ENCODE assay signal across 25 cellular contexts in the genomic region with DNA sequence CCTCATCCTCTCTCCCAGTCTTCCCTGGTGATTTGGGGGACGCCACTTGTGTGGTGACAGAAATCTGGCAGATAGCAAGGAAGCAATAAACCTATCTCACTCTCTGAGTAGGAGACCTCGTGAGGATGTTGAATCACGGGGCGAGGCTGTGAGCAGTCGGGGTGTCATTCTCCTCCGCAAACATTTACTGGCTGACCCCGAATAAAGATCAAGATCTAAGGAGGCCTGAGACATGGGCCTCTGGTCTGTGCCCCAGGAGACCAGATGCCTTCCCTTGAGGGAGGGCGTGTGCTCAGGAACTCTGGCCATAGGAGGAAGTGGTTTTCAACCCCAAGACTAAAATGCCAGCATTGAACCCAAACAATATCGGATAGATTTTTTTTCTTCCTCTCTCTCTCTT. TPM values are rescaled to one million over a fixed set of nuclear protein-coding genes. Genes with fewer than 3 reads are reported as not detected.
DNase-seq lines count a peak whose midpoint lies in the region; FAIRE-seq and TF ChIP-seq lines count a peak whose summit lies in the region.
"Had no signal": no experiment of that assay in that cellular context is flagged by ENCODE, and none has a peak within 500 bp of the region (broad histone marks: within the 10 kb centered on the region; RNA-seq: fewer than 3 reads in every experiment).

No MANE protein-coding gene starts in this region.

- no peak overlapping the region for H3K4me3 ChIP-seq in bronchial epithelial cell (ENCODE audit: low read depth, low read length)
- peak overlapping the region; percentile 9 for H3K4me3 ChIP-seq in skeletal muscle satellite cell (ENCODE audit: low read length)
- H3K4me3 ChIP-seq: adrenal gland, esophagus squamous epithelium, GM23338, heart right ventricle, pancreas, Peyer's patch had no signal

- H3K27me3 ChIP-seq in bronchial epithelial cell (ENCODE audit: control insufficient read depth, insufficient read depth, low read length) (no peaks in the 10 kb centered on the region), skeletal muscle satellite cell (ENCODE audit: control insufficient read depth, insufficient read depth, low read length) (no peaks in the 10 kb centered on the region)
- H3K27me3 ChIP-seq: adrenal gland, Peyer's patch had no signal

- H3K9me3 ChIP-seq in skeletal muscle satellite cell (replicated peaks; ENCODE audit: low read length), result no peaks in the 10 kb centered on the region
- H3K9me3 ChIP-seq: adrenal gland, esophagus squamous epithelium, heart right ventricle, pancreas, Peyer's patch had no signal

- H3K9me3 Mint-ChIP-seq in type B pancreatic cell, result peaks cover 4% of the 10 kb centered on the region
- H3K9me3 Mint-ChIP-seq: activated CD4-positive, alpha-beta T cell treated with anti-CD3 and anti-CD28 coated beads, Interleukin-2, amount 10 ng/mL, durations not matched to agents 24 days and 14 days had no signal

- TF ChIP-seq CTCF in bronchial epithelial cell (IDR thresholded peaks at IDR 0.05; ENCODE audit: insufficient read depth, low read length, severe bottlenecking) (no peak), type B pancreatic cell (conservative IDR thresholded peaks at IDR 0.05) (no peak)

- no peak overlapping the region for H3K4me3 Mint-ChIP-seq in type B pancreatic cell
- H3K4me3 Mint-ChIP-seq: activated CD4-positive, alpha-beta T cell treated with anti-CD3 and anti-CD28 coated beads, Interleukin-2, amount 10 ng/mL, durations not matched to agents 24 days and 14 days; GM23338; naive B cell had no signal

- DNase-seq in ELR (ENCODE audit: low read depth) (peak; percentile 89), LHCN-M2 (ENCODE audit: low read depth) (peak; percentile 71), bronchial epithelial cell (ENCODE audit: low read depth) (peak; percentile 82), DMS79 (lab: John Stamatoyannopoulos, UW) (no peak), type B pancreatic cell (ENCODE audit: extremely low spot score, unreplicated experiment) (no peak), germinal center (ENCODE audit: low spot score) (no peak)
- DNase-seq: activated CD4-positive, alpha-beta T cell treated with anti-CD3 and anti-CD28 coated beads, Interleukin-2, amount 10 ng/mL, durations not matched to agents 24 days and 14 days; activated effector memory CD4-positive, alpha-beta T cell treated with Interleukin-2 at 50 U/mL for 16 hours; adrenal gland; central memory CD4-positive, alpha-beta T cell; DMS 273 treated with DMSO at 0.1 percent for 48 hours; esophagus squamous epithelium; heart right ventricle; naive B cell; NCI-H1436 treated with DMSO at 0.1 percent for 48 hours; NCI-H2171 treated with DMSO at 0.1 percent for 48 hours; NCI-H82; pancreas; Peyer's patch; stimulated activated CD4-positive, alpha-beta T cell treated with anti-CD3 and anti-CD28 coated beads, Interleukin-2, amount 100 ng/mL, for 48 hours had no signal

- peak overlapping the region; percentile 5 for H3K4me2 ChIP-seq in skeletal muscle satellite cell (ENCODE audit: low read length)
- H3K4me2 ChIP-seq: GM23338, KMS-11 had no signal

- peaks cover 10% of the 10 kb centered on the region for H3K27me3 Mint-ChIP-seq in type B pancreatic cell

- peaks cover 24% of the 10 kb centered on the region for H3K4me1 Mint-ChIP-seq in type B pancreatic cell (ENCODE audit: unreplicated experiment)
- H3K4me1 Mint-ChIP-seq: GM23338, naive B cell had no signal

- FAIRE-seq in bronchial epithelial cell (lab: Jason Lieb, UNC), result no peak
- FAIRE-seq: islet of Langerhans, pancreas, TTC549 had no signal

- H3K27ac Mint-ChIP-seq in type B pancreatic cell, result no peak overlapping the region
- H3K27ac Mint-ChIP-seq: activated CD4-positive, alpha-beta T cell treated with anti-CD3 and anti-CD28 coated beads, Interleukin-2, amount 10 ng/mL, durations not matched to agents 24 days and 14 days; GM23338; naive B cell had no signal

- H3K9ac ChIP-seq in skeletal muscle satellite cell (ENCODE audit: low read depth, low read length), result peak overlapping the region; percentile 48
- H3K9ac ChIP-seq: KMS-11 had no signal

- H3K36me3 Mint-ChIP-seq in type B pancreatic cell, result no peaks in the 10 kb centered on the region
- H3K36me3 Mint-ChIP-seq: naive B cell had no signal

- H3K4me1 ChIP-seq in skeletal muscle satellite cell (ENCODE audit: control insufficient read depth, insufficient read depth, low read length), result peaks cover 39% of the 10 kb centered on the region
- H3K4me1 ChIP-seq: adrenal gland, esophagus squamous epithelium, pancreas, Peyer's patch had no signal

- no peaks in the 10 kb centered on the region for H3K36me3 ChIP-seq in bronchial epithelial cell (ENCODE audit: control insufficient read depth, insufficient read depth, low read length)
- no peaks in the 10 kb centered on the region for H3K36me3 ChIP-seq in skeletal muscle satellite cell (ENCODE audit: insufficient read depth, low read length)
- H3K36me3 ChIP-seq: adrenal gland, esophagus squamous epithelium, heart right ventricle, pancreas, Peyer's patch had no signal

RNA-seq across cellular contexts. Expression of gene FOXL1, which starts 53.1 kb away (rescaled TPM):
- total RNA-seq in LHCN-M2 (2014; rRNA removed) (4.1 and 5.3 TPM in 2 replicates), bronchial epithelial cell (1.1 and 1.5 TPM in 2 replicates), type B pancreatic cell (ENCODE audit: low replicate concordance) (1.5 and 2.2 TPM in 2 replicates)
- polyA plus RNA-seq in LHCN-M2 (2012), result 1.7 TPM
- total RNA-seq in skeletal muscle satellite cell (2012; rRNA removed), result 23.1 and 24.9 TPM in 2 replicates
- polyA plus RNA-seq: GM23338 had no signal

Comparison
In these comparisons a context has a peak if more than half of its experiments do, and no peak if none do; other contexts are left out.
1. DNase-seq: peak in ELR (single experiment), LHCN-M2 (single experiment) and bronchial epithelial cell (single experiment); none in DMS79 (single experiment), type B pancreatic cell (single experiment) and germinal center (single experiment).